Comparison of ENCODE assay signal across 8 cellular contexts in genomic region chr10:71212249-71213126, GRCh38. TPM values are rescaled to one million over a fixed set of nuclear protein-coding genes. Genes with fewer than 3 reads are reported as not detected.
DNase-seq lines count a peak whose midpoint lies in the region; ATAC-seq and TF ChIP-seq lines count a peak whose summit lies in the region.

UNC5B (plus strand) TSS chr10:71212570; CDS start chr10:71212986, 416 bp downstream.

- DNase-seq in GM20000 (ENCODE audit: low spot score), result peak; percentile 61
- peak; percentile 80 for DNase-seq in NCI-H345 (lab: John Stamatoyannopoulos, UW)
- peak; percentile 42 for DNase-seq in activated CD4-positive, alpha-beta memory T cell treated with anti-CD3 and anti-CD28 coated beads, Interleukin-2, amount 10 ng/mL, durations not matched to agents 7 days and 5 days
- peak; percentile 95 for DNase-seq in ecto neural progenitor cell (ENCODE audit: low spot score)
- DNase-seq in lower leg skin (ENCODE audit: low spot score in 2 of 2), result peak; percentile 82 to 97
- peak; percentile 67 for DNase-seq in stimulated activated CD4-positive, alpha-beta T cell treated with anti-CD3 and anti-CD28 coated beads, Interleukin-4, amount 100 ng/mL, for 1 hour

- POLR2A ChIA-PET in activated CD4-positive, alpha-beta memory T cell treated with anti-CD3 and anti-CD28 coated beads, Interleukin-2, amount 10 ng/mL, durations not matched to agents 7 days and 5 days (lab: Charles Lee), result no interaction called here

- peak within 1 kb of the TSS; percentile 52 for H3K27ac ChIP-seq in 22Rv1

- H3K4me3 ChIP-seq in lower leg skin (ENCODE audit: low read depth, poor library complexity, severe bottlenecking), result peak within 1 kb of the TSS; percentile 57

- H3K36me3 Mint-ChIP-seq in activated CD4-positive, alpha-beta memory T cell treated with anti-CD3 and anti-CD28 coated beads, Interleukin-2, amount 10 ng/mL, durations not matched to agents 7 days and 5 days (ENCODE audit: low read depth), result no peaks in the 10 kb centered on the region

- no peak for TF ChIP-seq POLR2A in lower leg skin (IDR thresholded peaks at IDR 0.05)

- 1% methylated on average over 35 to 53 of the region's 110 CpGs for WGBS in lower leg skin, 2 donors

- H3K27ac Mint-ChIP-seq in activated CD4-positive, alpha-beta memory T cell treated with anti-CD3 and anti-CD28 coated beads, Interleukin-2, amount 10 ng/mL, durations not matched to agents 7 days and 5 days, result no peak within 1 kb of the TSS

- H3K9me3 Mint-ChIP-seq in activated CD4-positive, alpha-beta memory T cell treated with anti-CD3 and anti-CD28 coated beads, Interleukin-2, amount 10 ng/mL, durations not matched to agents 7 days and 5 days, result no peaks in the 10 kb centered on the region

- CTCF ChIA-PET in activated CD4-positive, alpha-beta memory T cell treated with anti-CD3 and anti-CD28 coated beads, Interleukin-2, amount 10 ng/mL, durations not matched to agents 7 days and 5 days (lab: Charles Lee), result no interaction called here

- H3K4me3 Mint-ChIP-seq in activated CD4-positive, alpha-beta memory T cell treated with anti-CD3 and anti-CD28 coated beads, Interleukin-2, amount 10 ng/mL, durations not matched to agents 7 days and 5 days, result peak within 1 kb of the TSS; percentile 5

- intact Hi-C loops in lower leg skin (cut with DNase I; ENCODE audit: low total_unique reads), result no loop called here

- ATAC-seq in GM18873 (IDR thresholded peaks at IDR 0.05; ENCODE audit: low FRiP score, unreplicated experiment), result no peak

- peak; percentile 73 for TF ChIP-seq CTCF in 22Rv1 (IDR thresholded peaks at IDR 0.05)
- TF ChIP-seq CTCF in GM20000 (IDR thresholded peaks at IDR 0.05; ENCODE audit: extremely low read depth, missing control alignments), result no peak
- TF ChIP-seq CTCF in lower leg skin (IDR thresholded peaks at IDR 0.05), result no peak

- H3K27me3 Mint-ChIP-seq in activated CD4-positive, alpha-beta memory T cell treated with anti-CD3 and anti-CD28 coated beads, Interleukin-2, amount 10 ng/mL, durations not matched to agents 7 days and 5 days, result peaks cover 73% of the 10 kb centered on the region

- H3K4me1 Mint-ChIP-seq in activated CD4-positive, alpha-beta memory T cell treated with anti-CD3 and anti-CD28 coated beads, Interleukin-2, amount 10 ng/mL, durations not matched to agents 7 days and 5 days, result no peaks in the 10 kb centered on the region

RNA-seq across cellular contexts. Expression of gene UNC5B, which starts in this region (rescaled TPM):
- total RNA-seq in activated CD4-positive, alpha-beta memory T cell treated with anti-CD3 and anti-CD28 coated beads, Interleukin-2, amount 10 ng/mL, durations not matched to agents 7 days and 5 days, result not detected
- total RNA-seq in lower leg skin, result 10 to 100 TPM in 1 of 4 donors, 1 to 10 TPM in 3; 4.2 to 17.6 (median 8.0) TPM

Comparison
In these comparisons a context has a peak if more than half of its experiments do, and no peak if none do; other contexts are left out.
1. RNA of gene UNC5B (total RNA-seq): 4.2 to 17.6 TPM in lower leg skin; not detected in activated CD4-positive, alpha-beta memory T cell treated with anti-CD3 and anti-CD28 coated beads, Interleukin-2, amount 10 ng/mL, durations not matched to agents 7 days and 5 days; every median in the first group is over 4 times any median in the second.
2. Peak in DNase-seq in activated CD4-positive, alpha-beta memory T cell treated with anti-CD3 and anti-CD28 coated beads, Interleukin-2, amount 10 ng/mL, durations not matched to agents 7 days and 5 days; RNA of the gene not detected or under 1 TPM.
3. DNase-seq: peak in every context shown above with its lines; median percentile 95 in ecto neural progenitor cell; 90 in lower leg skin; 80 in NCI-H345; 67 in stimulated activated CD4-positive, alpha-beta T cell treated with anti-CD3 and anti-CD28 coated beads, Interleukin-4, amount 100 ng/mL, for 1 hour; 61 in GM20000; 42 in activated CD4-positive, alpha-beta memory T cell treated with anti-CD3 and anti-CD28 coated beads, Interleukin-2, amount 10 ng/mL, durations not matched to agents 7 days and 5 days.